Comparison of ENCODE assay signal across 29 cellular contexts in the genomic region with DNA sequence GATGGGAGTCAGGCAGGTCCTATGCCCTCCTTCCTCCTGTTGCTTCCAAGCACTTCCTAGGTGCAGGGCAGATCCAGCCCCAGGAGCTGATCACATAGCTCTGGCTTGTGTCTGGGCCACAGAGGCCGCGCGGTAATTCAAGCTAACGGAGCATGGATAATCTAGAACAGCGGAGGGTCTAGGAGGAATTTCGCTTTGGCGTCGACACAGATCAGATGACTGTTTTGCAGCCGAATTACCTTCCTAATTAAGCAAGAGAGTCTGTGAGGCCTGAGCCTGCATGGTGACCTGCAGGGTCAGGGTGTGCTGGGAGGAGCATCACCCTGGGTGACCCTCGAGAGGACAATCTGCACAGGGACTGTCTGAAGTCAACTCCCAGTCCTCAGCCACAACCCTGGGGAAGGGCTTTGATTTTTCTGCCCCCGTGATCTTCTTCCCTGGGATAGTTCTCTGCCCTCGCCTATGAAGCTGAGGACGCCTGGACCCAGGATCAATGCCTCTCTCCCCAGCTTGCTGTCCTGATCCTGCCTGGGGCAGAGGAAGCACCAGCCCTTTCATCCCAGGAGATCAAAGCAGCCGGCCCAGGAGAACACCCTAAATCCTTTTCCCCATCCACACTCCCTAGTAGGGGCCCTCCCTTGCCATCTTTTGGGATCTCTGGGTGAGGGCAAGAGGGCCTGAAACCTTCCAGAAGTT. TPM values are rescaled to one million over a fixed set of nuclear protein-coding genes. Genes with fewer than 3 reads are reported as not detected.
DNase-seq lines count a peak whose midpoint lies in the region; ATAC-seq and TF ChIP-seq lines count a peak whose summit lies in the region.
"Had no signal": no experiment of that assay in that cellular context is flagged by ENCODE, and none has a peak within 500 bp of the region (broad histone marks: within the 10 kb centered on the region; RNA-seq: fewer than 3 reads in every experiment).

No MANE protein-coding gene starts in this region.

- CTCF ChIA-PET in RWPE1 (lab: Yijun Ruan, JAX), result interaction anchor here (0.9 kb wide), 1 partner anchor 12 kb away, joined by 3 read pairs; no protein-coding TSS in a partner anchor

- H3K79me2 ChIP-seq in trophoblast cell (ENCODE audit: control insufficient read depth, insufficient read depth, low read length, poor library complexity), result no peaks in the 10 kb centered on the region

- H2BK5ac ChIP-seq in trophoblast cell (ENCODE audit: low read depth, low read length, poor library complexity), result no peak overlapping the region

- DNase-seq in NCI-H82 (lab: John Stamatoyannopoulos, UW) (peak; percentile 53), NCI-H82 treated with DMSO at 0.1 percent for 48 hours (lab: John Stamatoyannopoulos, UW; ENCODE audit: unreplicated experiment) (no peak), RWPE1 (ENCODE audit: low spot score) (no peak), endodermal cell (no peak), trophoblast cell (no peak), NCI-H446 treated with DMSO at 0.1 percent for 48 hours (lab: John Stamatoyannopoulos, UW) (no peak)
- no peak for DNase-seq in activated effector memory CD4-positive, alpha-beta T cell treated with Interleukin-2 at 50 U/mL for 16 hours
- DNase-seq: anterior cingulate cortex; cerebellar nuclear complex; COR-L47; effector CD4-positive, alpha-beta T cell; erythroblast; GOT3; KG1; NCI-H1436 treated with DMSO at 0.1 percent for 48 hours; NCI-H526 treated with DMSO at 0.1 percent for 48 hours; RPMI8226; stimulated activated CD4-positive, alpha-beta T cell treated with anti-CD3 and anti-CD28 coated beads, Interleukin-2, amount 100 ng/mL, for 24 hours; substantia nigra; T-helper 9 cell had no signal

- TF ChIP-seq CTCF in RWPE1 (conservative IDR thresholded peaks at IDR 0.05; ENCODE audit: low read depth) (no peak), endodermal cell (conservative IDR thresholded peaks at IDR 0.05) (no peak)

- H3K4ac ChIP-seq in trophoblast cell (ENCODE audit: low read depth, low read length), result no peak overlapping the region

- H3K79me1 ChIP-seq in trophoblast cell (ENCODE audit: low read length), result no peaks in the 10 kb centered on the region

- H3K4me1 ChIP-seq in endodermal cell (ENCODE audit: control insufficient read depth, insufficient read depth, low read length), result peaks cover 10% of the 10 kb centered on the region
- peaks cover 4 to 8% of the 10 kb centered on the region in 2 experiments for H3K4me1 ChIP-seq in trophoblast cell (ENCODE audit: control insufficient read depth in 1 of 2, insufficient read depth in 2 of 2, low read length in 2 of 2)

- no peak overlapping the region for H3K14ac ChIP-seq in trophoblast cell (ENCODE audit: low read length)

- H3K4me2 ChIP-seq in trophoblast cell (ENCODE audit: low read length), result no peak overlapping the region
- H3K4me2 ChIP-seq: hepatocyte had no signal

- H3K27me3 Mint-ChIP-seq in endodermal cell (ENCODE audit: insufficient read depth), result peaks cover 10% of the 10 kb centered on the region
- H3K27me3 Mint-ChIP-seq: progenitor cell of endocrine pancreas had no signal

- no peak overlapping the region for H2AK5ac ChIP-seq in trophoblast cell (ENCODE audit: low read length)

- H3K36me3 Mint-ChIP-seq in endodermal cell (ENCODE audit: low read depth), result peaks cover 3% of the 10 kb centered on the region
- H3K36me3 Mint-ChIP-seq: natural killer cell treated with Interleukin-12 subunit alpha and Interleukin-12 subunit beta and Interleukin-15 and Interleukin-18, amount 100 ng/mL, for 72 hours had no signal

- no peak overlapping the region for H2BK12ac ChIP-seq in trophoblast cell (ENCODE audit: low read length)

- H3K36me3 ChIP-seq in endodermal cell (ENCODE audit: control insufficient read depth, insufficient read depth, low read length) (no peaks in the 10 kb centered on the region), trophoblast cell (ENCODE audit: control insufficient read depth in 1 of 2, insufficient read depth in 2 of 2, low read length in 2 of 2) (no peaks in the 10 kb centered on the region)

- no peak overlapping the region for H2BK120ac ChIP-seq in trophoblast cell (ENCODE audit: insufficient read depth, low read length, poor library complexity)

- H3K23ac ChIP-seq in trophoblast cell (ENCODE audit: low read length), result no peak overlapping the region

- H3K9ac ChIP-seq in endodermal cell (ENCODE audit: extremely low read depth, low read length, poor library complexity, severe bottlenecking) (no peak overlapping the region), trophoblast cell (ENCODE audit: low read length) (peak overlapping the region; percentile 24)

- no peak overlapping the region for H4K12ac ChIP-seq in trophoblast cell (ENCODE audit: low read depth, low read length)

- POLR2A ChIA-PET in RWPE1 (lab: Yijun Ruan, JAX; ENCODE audit: low non-redundant PET), result no interaction called here

- ATAC-seq in GM18517 (IDR thresholded peaks at IDR 0.05; ENCODE audit: unreplicated experiment), result no peak
- ATAC-seq: GM12878; natural killer cell treated with Interleukin-12 subunit alpha and Interleukin-12 subunit beta and Interleukin-15 and Interleukin-18, amount 100 ng/mL, for 72 hours; WTC11 had no signal

- no peak overlapping the region for H3K4me3 Mint-ChIP-seq in endodermal cell
- H3K4me3 Mint-ChIP-seq: activated naive CD4-positive, alpha-beta T cell treated with anti-CD3 and anti-CD28 coated beads, Interleukin-2, amount 50 U/mL, for 24 hours; activated T-helper 1 cell treated with anti-CD3 and anti-CD28 coated beads, Interleukin-12 subunit alpha, Interleukin-12 subunit beta, Interleukin-2, Interleukin-4 antibody, amounts not matched to agents 30 ng/mL and 10 ng/mL and 1 ng/mL, durations not matched to agents 14 hours and 24 hours and 36 hours; B cell; natural killer cell treated with Interleukin-12 subunit alpha and Interleukin-12 subunit beta and Interleukin-15 and Interleukin-18, amount 100 ng/mL, for 72 hours; WTC11 had no signal

- no peaks in the 10 kb centered on the region for H3K9me3 ChIP-seq in endodermal cell (ENCODE audit: control insufficient read depth, low read length)
- no peaks in the 10 kb centered on the region for H3K9me3 ChIP-seq in trophoblast cell (ENCODE audit: insufficient read depth, low read depth, low read length)

- H3K27me3 ChIP-seq in endodermal cell (ENCODE audit: control insufficient read depth, insufficient read depth, low read length, poor library complexity, severe bottlenecking), result peaks cover 26% of the 10 kb centered on the region
- no peaks in the 10 kb centered on the region for H3K27me3 ChIP-seq in trophoblast cell (ENCODE audit: insufficient read depth, low read length)
- H3K27me3 ChIP-seq: hepatocyte had no signal

- H3K9me3 Mint-ChIP-seq in endodermal cell, result no peaks in the 10 kb centered on the region
- H3K9me3 Mint-ChIP-seq: activated naive CD4-positive, alpha-beta T cell treated with anti-CD3 and anti-CD28 coated beads, Interleukin-2, amount 50 U/mL, for 24 hours; activated T-helper 1 cell treated with anti-CD3 and anti-CD28 coated beads, Interleukin-12 subunit alpha, Interleukin-12 subunit beta, Interleukin-2, Interleukin-4 antibody, amounts not matched to agents 30 ng/mL and 10 ng/mL and 1 ng/mL, durations not matched to agents 14 hours and 24 hours and 36 hours; natural killer cell treated with Interleukin-12 subunit alpha and Interleukin-12 subunit beta and Interleukin-15 and Interleukin-18, amount 100 ng/mL, for 72 hours; WTC11 had no signal

- H3K4me3 ChIP-seq in endodermal cell (ENCODE audit: low read length) (no peak overlapping the region), trophoblast cell (ENCODE audit: low read depth, low read length) (no peak overlapping the region)
- H3K4me3 ChIP-seq: GM12878, hepatocyte had no signal

- no peak overlapping the region for H4K8ac ChIP-seq in trophoblast cell (ENCODE audit: low read depth, low read length)

- no peak overlapping the region for H3K18ac ChIP-seq in trophoblast cell (ENCODE audit: low read length)

- H3K27ac ChIP-seq in RWPE1 (peak overlapping the region; percentile 44), endodermal cell (ENCODE audit: low read depth, low read length) (peak overlapping the region; percentile 82), trophoblast cell (ENCODE audit: low read depth, low read length) (no peak overlapping the region)
- H3K27ac ChIP-seq: hepatocyte had no signal

- no peak overlapping the region for H4K91ac ChIP-seq in trophoblast cell (ENCODE audit: low read depth, low read length)

- H3K27ac Mint-ChIP-seq in endodermal cell, result no peak overlapping the region
- H3K27ac Mint-ChIP-seq: activated naive CD4-positive, alpha-beta T cell treated with anti-CD3 and anti-CD28 coated beads, Interleukin-2, amount 50 U/mL, for 24 hours; activated T-helper 1 cell treated with anti-CD3 and anti-CD28 coated beads, Interleukin-12 subunit alpha, Interleukin-12 subunit beta, Interleukin-2, Interleukin-4 antibody, amounts not matched to agents 30 ng/mL and 10 ng/mL and 1 ng/mL, durations not matched to agents 14 hours and 24 hours and 36 hours; B cell; natural killer cell treated with Interleukin-12 subunit alpha and Interleukin-12 subunit beta and Interleukin-15 and Interleukin-18, amount 100 ng/mL, for 72 hours; progenitor cell of endocrine pancreas had no signal

- WGBS in endodermal cell (ENCODE audit: insufficient coverage in 1 of 2, insufficient read length in 1 of 2), 2 experiments, result 74 to 84% methylated on average over 13 to 14 of the region's 14 CpGs
- no CpG with 5 or more reads among the region's 14 CpGs for WGBS in trophoblast cell (ENCODE audit: extremely low coverage, insufficient coverage, insufficient read length)

- H3K4me1 Mint-ChIP-seq in endodermal cell, result peaks cover 50% of the 10 kb centered on the region
- H3K4me1 Mint-ChIP-seq: activated naive CD4-positive, alpha-beta T cell treated with anti-CD3 and anti-CD28 coated beads, Interleukin-2, amount 50 U/mL, for 24 hours had no signal

- no peak overlapping the region for H2AFZ ChIP-seq in trophoblast cell (ENCODE audit: insufficient read depth, low read length, poor library complexity)
- H2AFZ ChIP-seq: hepatocyte had no signal

RNA-seq across cellular contexts. Expression of gene NECTIN1, which starts 11.0 kb away (rescaled TPM):
- 10 to 100 TPM; 29.3 to 45.3 TPM for total RNA-seq in endodermal cell
- 40.7 TPM for polyA plus RNA-seq in endodermal cell (2013, experiment 1 of 2)
- 31.7 TPM for polyA plus RNA-seq in endodermal cell (2013, experiment 2 of 2)
- polyA plus RNA-seq in trophoblast cell (2013), result 16.6 and 16.8 TPM in 2 replicates
